ENCODE assay signal across 4 cellular contexts in the genomic region with DNA sequence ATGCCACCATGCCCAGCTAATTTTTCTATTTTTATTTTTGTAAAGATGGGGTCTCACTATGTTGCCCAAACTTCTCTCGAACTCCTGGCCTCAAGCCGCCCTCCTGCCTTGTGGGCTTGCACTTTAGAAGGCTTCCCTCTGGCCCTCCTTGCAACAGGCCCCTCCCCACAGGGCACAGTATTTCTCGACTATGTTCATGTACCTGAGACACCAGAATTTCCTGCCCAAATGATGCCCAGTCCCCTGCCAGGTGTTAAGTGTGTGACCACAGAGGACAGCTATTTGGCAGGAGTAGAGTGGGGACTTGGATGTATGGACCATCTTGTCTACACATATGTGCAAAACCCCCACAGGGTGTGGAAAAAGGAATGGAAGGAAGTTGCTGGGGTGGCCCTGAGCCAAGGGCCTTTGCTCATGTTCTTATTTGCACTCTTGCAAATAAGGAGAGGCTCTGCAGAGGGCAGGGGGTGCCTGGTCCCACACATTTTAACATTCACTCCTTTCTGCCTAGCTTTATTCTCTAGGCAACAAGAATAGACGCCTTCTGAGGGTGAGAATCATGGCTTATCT.
"Had no signal": no experiment of that assay in that cellular context is flagged by ENCODE, and none has a peak within 500 bp of the region (broad histone marks: within the 10 kb centered on the region; RNA-seq: fewer than 3 reads in every experiment).

No MANE protein-coding gene starts in this region.

- H3K27ac Mint-ChIP-seq: GM23338, H9 had no signal

- H3K4me3 ChIP-seq: GM23338 had no signal

- DNase-seq: H9, HCEC 1CT, IMR-90 had no signal

- H3K4me3 Mint-ChIP-seq: GM23338, H9 had no signal
